In genomic region chr4:122766950-122767349, GRCh38 we compare ENCODE assay signal across 18 cellular contexts. TPM values are rescaled to one million over a fixed set of nuclear protein-coding genes. Genes with fewer than 3 reads are reported as not detected.
"Had no signal": no experiment of that assay in that cellular context is flagged by ENCODE, and none has a peak within 500 bp of the region (broad histone marks: within the 10 kb centered on the region; RNA-seq: fewer than 3 reads in every experiment).

No MANE protein-coding gene starts in this region.

- H3K27ac Mint-ChIP-seq: activated CD4-positive, alpha-beta memory T cell treated with anti-CD3 and anti-CD28 coated beads, Interleukin-2, amount 10 ng/mL, durations not matched to agents 7 days and 5 days; activated CD8-positive, alpha-beta memory T cell treated with anti-CD3 and anti-CD28 coated beads, Interleukin-2, amount 10 ng/mL, durations not matched to agents 7 days and 5 days; activated naive CD8-positive, alpha-beta T cell; dendritic cell treated with granulocyte-macrophage colony-stimulating factor and Interleukin-4, amounts not matched to agents 40 ng/mL and 50 ng/mL, for 4 days; immature natural killer cell; progenitor cell of endocrine pancreas had no signal

- H3K27me3 ChIP-seq: cardiac muscle cell, esophagus muscularis mucosa, heart right ventricle, stomach, testis, upper lobe of left lung had no signal

- ATAC-seq: activated CD8-positive, alpha-beta memory T cell treated with anti-CD3 and anti-CD28 coated beads, Interleukin-2, amount 10 ng/mL, durations not matched to agents 7 days and 5 days; heart right ventricle; lower lobe of right lung had no signal

- DNase-seq: activated CD4-positive, alpha-beta memory T cell treated with anti-CD3 and anti-CD28 coated beads, Interleukin-2, amount 10 ng/mL, durations not matched to agents 7 days and 5 days; activated CD4-positive, alpha-beta T cell treated with anti-CD3 and anti-CD28 coated beads for 48 hours; activated CD4-positive, CD25-positive, alpha-beta regulatory T cell; activated CD8-positive, alpha-beta memory T cell treated with anti-CD3 and anti-CD28 coated beads, Interleukin-2, amount 10 ng/mL, durations not matched to agents 7 days and 5 days; effector CD8-positive, alpha-beta T cell; heart right ventricle; immature natural killer cell; lower lobe of right lung; occipital lobe; stomach; T-helper 2 cell; testis; upper lobe of left lung had no signal

- H3K36me3 Mint-ChIP-seq: activated naive CD8-positive, alpha-beta T cell had no signal

- H3K36me3 ChIP-seq: cardiac muscle cell, esophagus muscularis mucosa, heart right ventricle, lower lobe of right lung, stomach, upper lobe of left lung had no signal

- H3K27ac ChIP-seq: cardiac muscle cell, esophagus muscularis mucosa, heart right ventricle, lower lobe of right lung, stomach, testis, upper lobe of left lung had no signal

- H3K4me1 ChIP-seq: stomach, testis had no signal

- H3K27me3 Mint-ChIP-seq: activated CD4-positive, alpha-beta memory T cell treated with anti-CD3 and anti-CD28 coated beads, Interleukin-2, amount 10 ng/mL, durations not matched to agents 7 days and 5 days; activated naive CD8-positive, alpha-beta T cell; dendritic cell treated with granulocyte-macrophage colony-stimulating factor and Interleukin-4, amounts not matched to agents 40 ng/mL and 50 ng/mL, for 4 days; progenitor cell of endocrine pancreas had no signal

- H3K9me3 ChIP-seq: esophagus muscularis mucosa, heart right ventricle, lower lobe of right lung, stomach, testis, upper lobe of left lung had no signal

- H3K9me3 Mint-ChIP-seq: activated CD4-positive, alpha-beta memory T cell treated with anti-CD3 and anti-CD28 coated beads, Interleukin-2, amount 10 ng/mL, durations not matched to agents 7 days and 5 days; dendritic cell treated with granulocyte-macrophage colony-stimulating factor and Interleukin-4, amounts not matched to agents 40 ng/mL and 50 ng/mL, for 4 days; immature natural killer cell had no signal

- H3K4me3 ChIP-seq: cardiac muscle cell, esophagus muscularis mucosa, heart right ventricle, lower lobe of right lung, stomach, testis, upper lobe of left lung had no signal

- H3K4me3 Mint-ChIP-seq: activated CD4-positive, alpha-beta memory T cell treated with anti-CD3 and anti-CD28 coated beads, Interleukin-2, amount 10 ng/mL, durations not matched to agents 7 days and 5 days; activated CD8-positive, alpha-beta memory T cell treated with anti-CD3 and anti-CD28 coated beads, Interleukin-2, amount 10 ng/mL, durations not matched to agents 7 days and 5 days; activated naive CD8-positive, alpha-beta T cell; dendritic cell treated with granulocyte-macrophage colony-stimulating factor and Interleukin-4, amounts not matched to agents 40 ng/mL and 50 ng/mL, for 4 days; immature natural killer cell had no signal

RNA-seq across cellular contexts. Expression of gene FGF2, which starts 59.7 kb away (rescaled TPM):
- polyA plus RNA-seq: immature natural killer cell had no signal
